ENCODE assay signal across 15 cellular contexts in the genomic region with DNA sequence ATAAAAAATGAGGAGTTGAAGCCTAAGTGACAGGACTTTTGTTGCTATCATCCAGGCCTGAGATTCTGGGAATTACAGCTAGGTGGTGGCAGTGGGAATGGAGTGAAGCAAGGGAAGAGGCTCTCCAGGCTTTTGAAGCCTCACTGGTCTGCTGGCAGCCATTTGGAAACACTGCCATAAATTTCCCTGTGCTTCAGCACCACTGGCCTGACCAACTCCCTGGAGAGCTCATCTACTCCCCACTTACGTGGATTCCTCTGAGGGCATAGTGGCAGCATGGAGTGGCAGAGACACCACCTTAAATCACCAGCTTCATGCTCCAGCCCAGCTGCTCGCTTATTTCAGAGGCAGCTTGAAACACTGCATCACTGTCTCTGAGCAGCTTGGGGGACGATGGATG.
DNase-seq lines count a peak whose midpoint lies in the region; ATAC-seq and TF ChIP-seq lines count a peak whose summit lies in the region.
"Had no signal": no experiment of that assay in that cellular context is flagged by ENCODE, and none has a peak within 500 bp of the region (broad histone marks: within the 10 kb centered on the region; RNA-seq: fewer than 3 reads in every experiment).

No MANE protein-coding gene starts in this region.

- H3K4me2 ChIP-seq in SK-N-SH = no peak overlapping the region
- H3K4me2 ChIP-seq: KMS-11 had no signal

- no peaks in the 10 kb centered on the region for H4K20me1 ChIP-seq in SK-N-SH (ENCODE audit: insufficient read depth)

- 5% methylated on average over 3 of the region's 3 CpGs for WGBS in SK-N-SH (ENCODE audit: low lambda C conversion rate)
- WGBS in testis, 2 donors = 47 to 54% methylated on average over 3 of the region's 3 CpGs

- POLR2A ChIA-PET in SK-N-SH (lab: Yijun Ruan, JAX) = no interaction called here

- H3K27me3 ChIP-seq in SK-N-SH (ENCODE audit: insufficient read depth) = no peaks in the 10 kb centered on the region
- no peaks in the 10 kb centered on the region for H3K27me3 ChIP-seq in kidney epithelial cell (ENCODE audit: control insufficient read depth, insufficient read depth, low read length)
- H3K27me3 ChIP-seq in testis = no peaks in the 10 kb centered on the region
- H3K27me3 ChIP-seq: upper lobe of right lung had no signal

- TF ChIP-seq EP300 in SK-N-SH (IDR thresholded peaks at IDR 0.05; ENCODE audit: borderline replicate concordance in 1 of 2, low read depth in 1 of 2, low read length in 1 of 2) = no peak

- H3K79me2 ChIP-seq in SK-N-SH (ENCODE audit: insufficient read depth) = no peaks in the 10 kb centered on the region

- TF ChIP-seq CTCF in SK-N-SH (IDR thresholded peaks at IDR 0.05) = no peak
- peak; percentile 14 for TF ChIP-seq CTCF in kidney epithelial cell (IDR thresholded peaks at IDR 0.05; ENCODE audit: insufficient read depth, low read length, poor library complexity, severe bottlenecking)
- TF ChIP-seq CTCF in testis (IDR thresholded peaks at IDR 0.05) = no peak

- intact Hi-C loops in testis (cut with DNase I; ENCODE audit: low total_unique reads) = no loop called here

- H3K9ac ChIP-seq in SK-N-SH = no peak overlapping the region
- H3K9ac ChIP-seq: KMS-11 had no signal

- CTCF ChIA-PET in SK-N-SH (lab: Yijun Ruan, JAX) = no interaction called here

- DNase-seq in SK-N-SH (no peak), RKO (ENCODE audit: low spot score) (peak; percentile 7), kidney epithelial cell (ENCODE audit: low read depth) (no peak), testis (peak; percentile 21), NCI-H1436 treated with DMSO at 0.1 percent for 48 hours (lab: John Stamatoyannopoulos, UW) (no peak), NAMALWA (ENCODE audit: low spot score) (no peak)
- DNase-seq: activated CD4-positive, alpha-beta T cell treated with anti-CD3 and anti-CD28 coated beads, Interleukin-2, amount 10 ng/mL, durations not matched to agents 24 days and 14 days; activated effector memory CD4-positive, alpha-beta T cell treated with anti-CD3 and anti-CD28 coated beads, Interleukin-2, amount 50 U/mL, for 16 hours; HFFc6; NCI-H774; upper lobe of right lung had no signal

- TF ChIP-seq POLR2A in testis (IDR thresholded peaks at IDR 0.05) = no peak

- H3K9me3 ChIP-seq in SK-N-SH = no peaks in the 10 kb centered on the region
- H3K9me3 ChIP-seq in testis = no peaks in the 10 kb centered on the region
- H3K9me3 ChIP-seq: upper lobe of right lung had no signal

- TF ChIP-seq RAD21 in SK-N-SH (IDR thresholded peaks at IDR 0.05; ENCODE audit: low read length) = peak; percentile 26; the same call in 1 of the 2 replicates

- H2AFZ ChIP-seq in SK-N-SH (ENCODE audit: low read depth) = no peak overlapping the region

- ATAC-seq in SK-N-SH treated with all-trans-retinoic acid at 6 μM for 48 hours (no peak), GM18517 (IDR thresholded peaks at IDR 0.05; ENCODE audit: unreplicated experiment) (no peak)
- ATAC-seq: upper lobe of right lung had no signal

- H3K9me2 ChIP-seq in SK-N-SH = no peaks in the 10 kb centered on the region

- H3K27ac ChIP-seq in SK-N-SH (ENCODE audit: low read depth in 2 of 2, low read length in 1 of 2) = no peak overlapping the region
- H3K27ac ChIP-seq in testis = no peak overlapping the region
- H3K27ac ChIP-seq: KMS-11, SK-N-MC, upper lobe of right lung had no signal

- no peaks in the 10 kb centered on the region for H3F3A ChIP-seq in SK-N-SH (replicated peaks; ENCODE audit: insufficient read depth)

- no peak overlapping the region for H3K4me3 ChIP-seq in SK-N-SH (ENCODE audit: low read depth in 2 of 2, low read length in 1 of 2)
- H3K4me3 ChIP-seq in kidney epithelial cell (ENCODE audit: low read depth, low read length) = no peak overlapping the region
- no peak overlapping the region for H3K4me3 ChIP-seq in testis
- H3K4me3 ChIP-seq: SK-N-MC, upper lobe of right lung had no signal

- H3K4me1 ChIP-seq in SK-N-SH (ENCODE audit: control insufficient read depth in 1 of 2, insufficient read depth in 2 of 2, low read depth in 1 of 2, low read length in 1 of 2) (no peaks in the 10 kb centered on the region), testis (no peaks in the 10 kb centered on the region)
- H3K4me1 ChIP-seq: upper lobe of right lung had no signal

- H3K36me3 ChIP-seq in SK-N-SH (replicated peaks in 1 of 2; ENCODE audit: control insufficient read depth in 1 of 2, insufficient read depth in 2 of 2, low read length in 1 of 2) (no peaks in the 10 kb centered on the region), kidney epithelial cell (ENCODE audit: control insufficient read depth, insufficient read depth, low read length) (no peaks in the 10 kb centered on the region), testis (ENCODE audit: low read depth, missing control alignments) (no peaks in the 10 kb centered on the region)
- H3K36me3 ChIP-seq: upper lobe of right lung had no signal

TF ChIP-seq in SK-N-SH, 30 proteins besides CTCF, POLR2A, EP300 and RAD21 (continues in another document):
- TF ChIP-seq, protein P1, sequence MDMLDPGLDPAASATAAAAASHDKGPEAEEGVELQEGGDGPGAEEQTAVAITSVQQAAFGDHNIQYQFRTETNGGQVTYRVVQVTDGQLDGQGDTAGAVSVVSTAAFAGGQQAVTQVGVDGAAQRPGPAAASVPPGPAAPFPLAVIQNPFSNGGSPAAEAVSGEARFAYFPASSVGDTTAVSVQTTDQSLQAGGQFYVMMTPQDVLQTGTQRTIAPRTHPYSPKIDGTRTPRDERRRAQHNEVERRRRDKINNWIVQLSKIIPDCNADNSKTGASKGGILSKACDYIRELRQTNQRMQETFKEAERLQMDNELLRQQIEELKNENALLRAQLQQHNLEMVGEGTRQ (IDR thresholded peaks at IDR 0.05; ENCODE audit: borderline replicate concordance, low read depth, low read length) = no peak
- TF ChIP-seq MEF2A (IDR thresholded peaks at IDR 0.05; ENCODE audit: borderline replicate concordance, low read depth) (no peak), TCF12 (IDR thresholded peaks at IDR 0.05) (no peak), TEAD4 (IDR thresholded peaks at IDR 0.05; ENCODE audit: borderline replicate concordance, insufficient read depth) (no peak)

TF ChIP-seq in SK-N-SH treated with all-trans-retinoic acid at 6 μM for 48 hours, 23 proteins besides CTCF, POLR2A, EP300 and RAD21:
- TF ChIP-seq, protein P2, sequence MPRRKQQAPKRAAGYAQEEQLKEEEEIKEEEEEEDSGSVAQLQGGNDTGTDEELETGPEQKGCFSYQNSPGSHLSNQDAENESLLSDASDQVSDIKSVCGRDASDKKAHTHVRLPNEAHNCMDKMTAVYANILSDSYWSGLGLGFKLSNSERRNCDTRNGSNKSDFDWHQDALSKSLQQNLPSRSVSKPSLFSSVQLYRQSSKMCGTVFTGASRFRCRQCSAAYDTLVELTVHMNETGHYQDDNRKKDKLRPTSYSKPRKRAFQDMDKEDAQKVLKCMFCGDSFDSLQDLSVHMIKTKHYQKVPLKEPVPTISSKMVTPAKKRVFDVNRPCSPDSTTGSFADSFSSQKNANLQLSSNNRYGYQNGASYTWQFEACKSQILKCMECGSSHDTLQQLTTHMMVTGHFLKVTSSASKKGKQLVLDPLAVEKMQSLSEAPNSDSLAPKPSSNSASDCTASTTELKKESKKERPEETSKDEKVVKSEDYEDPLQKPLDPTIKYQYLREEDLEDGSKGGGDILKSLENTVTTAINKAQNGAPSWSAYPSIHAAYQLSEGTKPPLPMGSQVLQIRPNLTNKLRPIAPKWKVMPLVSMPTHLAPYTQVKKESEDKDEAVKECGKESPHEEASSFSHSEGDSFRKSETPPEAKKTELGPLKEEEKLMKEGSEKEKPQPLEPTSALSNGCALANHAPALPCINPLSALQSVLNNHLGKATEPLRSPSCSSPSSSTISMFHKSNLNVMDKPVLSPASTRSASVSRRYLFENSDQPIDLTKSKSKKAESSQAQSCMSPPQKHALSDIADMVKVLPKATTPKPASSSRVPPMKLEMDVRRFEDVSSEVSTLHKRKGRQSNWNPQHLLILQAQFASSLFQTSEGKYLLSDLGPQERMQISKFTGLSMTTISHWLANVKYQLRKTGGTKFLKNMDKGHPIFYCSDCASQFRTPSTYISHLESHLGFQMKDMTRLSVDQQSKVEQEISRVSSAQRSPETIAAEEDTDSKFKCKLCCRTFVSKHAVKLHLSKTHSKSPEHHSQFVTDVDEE (CRISPR knock-in tag; IDR thresholded peaks at IDR 0.05) = no peak
- TF ChIP-seq, protein P3, sequence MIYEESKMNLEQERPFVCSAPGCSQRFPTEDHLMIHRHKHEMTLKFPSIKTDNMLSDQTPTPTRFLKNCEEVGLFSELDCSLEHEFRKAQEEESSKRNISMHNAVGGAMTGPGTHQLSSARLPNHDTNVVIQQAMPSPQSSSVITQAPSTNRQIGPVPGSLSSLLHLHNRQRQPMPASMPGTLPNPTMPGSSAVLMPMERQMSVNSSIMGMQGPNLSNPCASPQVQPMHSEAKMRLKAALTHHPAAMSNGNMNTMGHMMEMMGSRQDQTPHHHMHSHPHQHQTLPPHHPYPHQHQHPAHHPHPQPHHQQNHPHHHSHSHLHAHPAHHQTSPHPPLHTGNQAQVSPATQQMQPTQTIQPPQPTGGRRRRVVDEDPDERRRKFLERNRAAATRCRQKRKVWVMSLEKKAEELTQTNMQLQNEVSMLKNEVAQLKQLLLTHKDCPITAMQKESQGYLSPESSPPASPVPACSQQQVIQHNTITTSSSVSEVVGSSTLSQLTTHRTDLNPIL (CRISPR knock-in tag; IDR thresholded peaks at IDR 0.05; ENCODE audit: low read depth) = no peak
- TF ChIP-seq SNAI2 (CRISPR knock-in tag; IDR thresholded peaks at IDR 0.05) (no peak), GLIS3 (CRISPR knock-in tag; IDR thresholded peaks at IDR 0.05) (no peak)
- TF ChIP-seq, protein P4, sequence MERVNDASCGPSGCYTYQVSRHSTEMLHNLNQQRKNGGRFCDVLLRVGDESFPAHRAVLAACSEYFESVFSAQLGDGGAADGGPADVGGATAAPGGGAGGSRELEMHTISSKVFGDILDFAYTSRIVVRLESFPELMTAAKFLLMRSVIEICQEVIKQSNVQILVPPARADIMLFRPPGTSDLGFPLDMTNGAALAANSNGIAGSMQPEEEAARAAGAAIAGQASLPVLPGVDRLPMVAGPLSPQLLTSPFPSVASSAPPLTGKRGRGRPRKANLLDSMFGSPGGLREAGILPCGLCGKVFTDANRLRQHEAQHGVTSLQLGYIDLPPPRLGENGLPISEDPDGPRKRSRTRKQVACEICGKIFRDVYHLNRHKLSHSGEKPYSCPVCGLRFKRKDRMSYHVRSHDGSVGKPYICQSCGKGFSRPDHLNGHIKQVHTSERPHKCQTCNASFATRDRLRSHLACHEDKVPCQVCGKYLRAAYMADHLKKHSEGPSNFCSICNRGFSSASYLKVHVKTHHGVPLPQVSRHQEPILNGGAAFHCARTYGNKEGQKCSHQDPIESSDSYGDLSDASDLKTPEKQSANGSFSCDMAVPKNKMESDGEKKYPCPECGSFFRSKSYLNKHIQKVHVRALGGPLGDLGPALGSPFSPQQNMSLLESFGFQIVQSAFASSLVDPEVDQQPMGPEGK (CRISPR knock-in tag; IDR thresholded peaks at IDR 0.05; ENCODE audit: borderline replicate concordance) = no peak

Comparison
In these comparisons a context has a peak if more than half of its experiments do, and no peak if none do; other contexts are left out.
1. DNase-seq: peak in RKO (single experiment) and testis (single experiment); none in SK-N-SH (single experiment), kidney epithelial cell (single experiment), NCI-H1436 treated with DMSO at 0.1 percent for 48 hours (single experiment) and NAMALWA (single experiment).